Comparison of ENCODE assay signal across 1 cellular context in the genomic region with DNA sequence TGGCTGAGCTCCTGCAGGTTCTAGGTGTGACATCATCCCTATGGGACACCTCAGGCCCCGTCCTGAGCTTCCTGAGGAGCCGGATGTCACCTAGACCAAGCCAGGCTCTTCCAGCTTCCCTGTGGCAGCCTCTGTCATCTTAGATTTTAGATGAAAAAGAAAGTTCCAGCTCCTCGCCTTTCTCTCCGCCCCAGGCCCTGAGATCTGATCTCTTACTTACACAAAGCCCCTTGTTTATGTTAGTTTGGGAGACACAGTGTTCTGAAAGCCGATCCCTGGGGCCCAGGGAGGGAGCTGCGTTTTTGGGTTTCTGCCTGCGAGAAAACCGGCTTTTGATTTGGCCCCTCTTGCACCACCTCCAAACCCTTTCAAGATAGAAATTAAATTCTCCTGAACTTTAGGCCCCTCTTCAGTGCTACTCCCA.
TF ChIP-seq lines count a peak whose summit lies in the region.

No MANE protein-coding gene starts in this region.

TF ChIP-seq in WTC11, 78 proteins besides CTCF, POLR2A, EP300 and RAD21 (continued from another document):
- TF ChIP-seq, protein P1, sequence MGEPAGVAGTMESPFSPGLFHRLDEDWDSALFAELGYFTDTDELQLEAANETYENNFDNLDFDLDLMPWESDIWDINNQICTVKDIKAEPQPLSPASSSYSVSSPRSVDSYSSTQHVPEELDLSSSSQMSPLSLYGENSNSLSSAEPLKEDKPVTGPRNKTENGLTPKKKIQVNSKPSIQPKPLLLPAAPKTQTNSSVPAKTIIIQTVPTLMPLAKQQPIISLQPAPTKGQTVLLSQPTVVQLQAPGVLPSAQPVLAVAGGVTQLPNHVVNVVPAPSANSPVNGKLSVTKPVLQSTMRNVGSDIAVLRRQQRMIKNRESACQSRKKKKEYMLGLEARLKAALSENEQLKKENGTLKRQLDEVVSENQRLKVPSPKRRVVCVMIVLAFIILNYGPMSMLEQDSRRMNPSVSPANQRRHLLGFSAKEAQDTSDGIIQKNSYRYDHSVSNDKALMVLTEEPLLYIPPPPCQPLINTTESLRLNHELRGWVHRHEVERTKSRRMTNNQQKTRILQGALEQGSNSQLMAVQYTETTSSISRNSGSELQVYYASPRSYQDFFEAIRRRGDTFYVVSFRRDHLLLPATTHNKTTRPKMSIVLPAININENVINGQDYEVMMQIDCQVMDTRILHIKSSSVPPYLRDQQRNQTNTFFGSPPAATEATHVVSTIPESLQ (CRISPR knock-in tag; IDR thresholded peaks at IDR 0.05), result no peak
- TF ChIP-seq ZNF219 (CRISPR knock-in tag; IDR thresholded peaks at IDR 0.05; ENCODE audit: borderline replicate concordance) (no peak), ERG (CRISPR knock-in tag; IDR thresholded peaks at IDR 0.05) (no peak), ZBTB43 (CRISPR knock-in tag; IDR thresholded peaks at IDR 0.05) (no peak), OVOL2 (CRISPR knock-in tag; IDR thresholded peaks at IDR 0.05; ENCODE audit: borderline replicate concordance) (no peak), ZNF416 (CRISPR knock-in tag; IDR thresholded peaks at IDR 0.05) (no peak), ZNF138 (CRISPR knock-in tag; conservative IDR thresholded peaks at IDR 0.05) (no peak), USF1 (CRISPR knock-in tag; IDR thresholded peaks at IDR 0.05) (no peak), CDX4 (CRISPR knock-in tag; IDR thresholded peaks at IDR 0.05; ENCODE audit: borderline replicate concordance) (no peak)
